22 cellular contexts compared by ENCODE assay signal in genomic region chr5:180241600-180241999, GRCh38. TPM values are rescaled to one million over a fixed set of nuclear protein-coding genes. Genes with fewer than 3 reads are reported as not detected.
DNase-seq lines count a peak whose midpoint lies in the region; ATAC-seq and TF ChIP-seq lines count a peak whose summit lies in the region.
"Had no signal": no experiment of that assay in that cellular context is flagged by ENCODE, and none has a peak within 500 bp of the region (broad histone marks: within the 10 kb centered on the region; RNA-seq: fewer than 3 reads in every experiment).

No MANE protein-coding gene starts in this region.

- TF ChIP-seq POLR2A in right lobe of liver (IDR thresholded peaks at IDR 0.05): no peak
- no peak for TF ChIP-seq POLR2A in esophagus muscularis mucosa (IDR thresholded peaks at IDR 0.05; ENCODE audit: low read depth)

- DNase-seq in right lobe of liver (no peak), esophagus muscularis mucosa (ENCODE audit: extremely low spot score) (peak; percentile 42), myocyte (ENCODE audit: low read depth) (peak; percentile 22)
- DNase-seq in activated CD4-positive, alpha-beta T cell treated with anti-CD3 and anti-CD28 coated beads, Interleukin-2, amount 10 ng/mL, durations not matched to agents 24 days and 14 days: no peak
- DNase-seq in activated naive CD4-positive, alpha-beta T cell treated with anti-CD3 and anti-CD28 coated beads, Interleukin-2, amount 50 U/mL, for 16 hours: no peak
- DNase-seq: 8988T; ACHN; AML-193; C1 segment of cervical spinal cord; Calu3; CD4-positive, alpha-beta memory T cell; COR-L47; DMS53; DMS79 treated with DMSO at 0.1 percent for 48 hours; GF-D8; GOT3; HFFc6 had no signal

- H3K9me3 Mint-ChIP-seq in activated CD4-positive, alpha-beta T cell treated with anti-CD3 and anti-CD28 coated beads, Interleukin-2, amount 10 ng/mL, durations not matched to agents 24 days and 14 days: peaks cover 19% of the 10 kb centered on the region

- H3K4me1 ChIP-seq in liver (ENCODE audit: control insufficient read depth in 4 of 4, insufficient read depth in 4 of 4, low read length in 3 of 4): no peaks in the 10 kb centered on the region
- H3K4me1 ChIP-seq in right lobe of liver: no peaks in the 10 kb centered on the region
- H3K4me1 ChIP-seq in esophagus muscularis mucosa: no peaks in the 10 kb centered on the region
- H3K4me1 ChIP-seq: A549, HAP-1 had no signal

- H3K9ac ChIP-seq in liver (ENCODE audit: low read depth in 1 of 2, low read length in 2 of 2): no peak overlapping the region

- peaks cover 15 to 82% (median 72%) of the 10 kb centered on the region in 4 donors for H3K36me3 ChIP-seq in liver (ENCODE audit: control insufficient read depth in 4 of 4, insufficient read depth in 3 of 4, low read depth in 1 of 4, low read length in 3 of 4)
- peaks cover 0 to 49% (median 4%) of the 10 kb centered on the region in 4 donors for H3K36me3 ChIP-seq in right lobe of liver
- peaks cover 48 to 99% (median 84%) of the 10 kb centered on the region in 4 donors for H3K36me3 ChIP-seq in esophagus muscularis mucosa

- H3K27ac ChIP-seq in liver (ENCODE audit: low read depth in 1 of 2, low read length in 2 of 2): no peak overlapping the region
- no peak overlapping the region for H3K27ac ChIP-seq in right lobe of liver
- no peak overlapping the region for H3K27ac ChIP-seq in esophagus muscularis mucosa (replicated peaks in 1 of 4)
- H3K27ac ChIP-seq: A549 had no signal

- peaks cover 25 to 69% (median 46%) of the 10 kb centered on the region in 4 donors for H3K9me3 ChIP-seq in liver (ENCODE audit: control insufficient read depth in 4 of 4, low read length in 3 of 4)
- H3K9me3 ChIP-seq in right lobe of liver: peaks cover 0 to 5% (median 2%) of the 10 kb centered on the region in 4 donors
- H3K9me3 ChIP-seq in esophagus muscularis mucosa: peaks cover 0 to 14% (median 0%) of the 10 kb centered on the region in 4 donors
- H3K9me3 ChIP-seq: HAP-1 had no signal

- H3K4me3 Mint-ChIP-seq in activated CD4-positive, alpha-beta T cell treated with anti-CD3 and anti-CD28 coated beads, Interleukin-2, amount 10 ng/mL, durations not matched to agents 24 days and 14 days: no peak overlapping the region
- H3K4me3 Mint-ChIP-seq: CD4-positive, alpha-beta memory T cell; HFFc6 had no signal

- no peak for TF ChIP-seq RAD21 in liver (IDR thresholded peaks at IDR 0.05)

- peaks cover 85% of the 10 kb centered on the region for H3K36me3 Mint-ChIP-seq in activated CD4-positive, alpha-beta T cell treated with anti-CD3 and anti-CD28 coated beads, Interleukin-2, amount 10 ng/mL, durations not matched to agents 24 days and 14 days (ENCODE audit: low read depth)

- WGBS in liver: 95% methylated on average over 5 of the region's 5 CpGs
- WGBS in right lobe of liver (ENCODE audit: insufficient coverage, low coverage, low lambda C conversion rate, missing lambda C conversion rate): 100% methylated on average over 1 of the region's 5 CpGs
- WGBS in esophagus muscularis mucosa: 91% methylated on average over 5 of the region's 5 CpGs

- H3K27ac Mint-ChIP-seq in activated CD4-positive, alpha-beta T cell treated with anti-CD3 and anti-CD28 coated beads, Interleukin-2, amount 10 ng/mL, durations not matched to agents 24 days and 14 days: no peak overlapping the region
- H3K27ac Mint-ChIP-seq: CD4-positive, alpha-beta memory T cell; HFFc6 had no signal

- no peak for TF ChIP-seq CTCF in liver (IDR thresholded peaks at IDR 0.05; ENCODE audit: low read depth, low read length, missing input control)
- TF ChIP-seq CTCF in right lobe of liver (IDR thresholded peaks at IDR 0.05): no peak
- TF ChIP-seq CTCF in esophagus muscularis mucosa (IDR thresholded peaks at IDR 0.05): no peak

- H3K27me3 Mint-ChIP-seq in activated CD4-positive, alpha-beta T cell treated with anti-CD3 and anti-CD28 coated beads, Interleukin-2, amount 10 ng/mL, durations not matched to agents 24 days and 14 days: no peaks in the 10 kb centered on the region
- H3K27me3 Mint-ChIP-seq: CD4-positive, alpha-beta memory T cell had no signal

- TF ChIP-seq EP300 in esophagus muscularis mucosa (IDR thresholded peaks at IDR 0.05): no peak

- ATAC-seq in right lobe of liver: no peak
- ATAC-seq: A549 had no signal

- H3K4me1 Mint-ChIP-seq in activated CD4-positive, alpha-beta T cell treated with anti-CD3 and anti-CD28 coated beads, Interleukin-2, amount 10 ng/mL, durations not matched to agents 24 days and 14 days: no peaks in the 10 kb centered on the region

- H3K4me3 ChIP-seq in liver (ENCODE audit: low read depth in 1 of 3, low read length in 3 of 3): peak overlapping the region in 2 of 3 donors; percentile 46 to 63
- H3K4me3 ChIP-seq in right lobe of liver: no peak overlapping the region
- no peak overlapping the region for H3K4me3 ChIP-seq in esophagus muscularis mucosa
- H3K4me3 ChIP-seq: A549, HAP-1 had no signal

- no peaks in the 10 kb centered on the region for H3K27me3 ChIP-seq in liver (ENCODE audit: control insufficient read depth in 4 of 4, insufficient read depth in 4 of 4, low read length in 3 of 4)
- H3K27me3 ChIP-seq in right lobe of liver: no peaks in the 10 kb centered on the region
- H3K27me3 ChIP-seq in esophagus muscularis mucosa: no peaks in the 10 kb centered on the region

- intact Hi-C loops in right lobe of liver (cut with DNase I) (no loop called here), esophagus muscularis mucosa (cut with DNase I) (no loop called here)
- intact Hi-C loops in activated CD4-positive, alpha-beta T cell treated with anti-CD3 and anti-CD28 coated beads, Interleukin-2, amount 10 ng/mL, durations not matched to agents 24 days and 14 days (cut with micrococcal nuclease): no loop called here

TF ChIP-seq in liver, 16 proteins besides CTCF, POLR2A, EP300 and RAD21:
- TF ChIP-seq FOXA2 (IDR thresholded peaks at IDR 0.05): no peak
- TF ChIP-seq HNF4G (IDR thresholded peaks at IDR 0.05): no peak
- TF ChIP-seq REST (IDR thresholded peaks at IDR 0.05): no peak
- no peak for TF ChIP-seq MAX (IDR thresholded peaks at IDR 0.05)
- no peak for TF ChIP-seq EGR1 (IDR thresholded peaks at IDR 0.05; ENCODE audit: low read depth in 2 of 2)
- no peak for TF ChIP-seq FOXA1 (IDR thresholded peaks at IDR 0.05)
- no peak for TF ChIP-seq JUND (IDR thresholded peaks at IDR 0.05)
- TF ChIP-seq GABPA (IDR thresholded peaks at IDR 0.05 in 1 of 2, conservative IDR thresholded peaks at IDR 0.05 in 1 of 2): no peak
- TF ChIP-seq NR2F2 (IDR thresholded peaks at IDR 0.05): no peak
- TF ChIP-seq HNF4A (conservative IDR thresholded peaks at IDR 0.05): no peak
- TF ChIP-seq ATF3 (IDR thresholded peaks at IDR 0.05): no peak

RNA-seq across cellular contexts. Expression of gene RASGEF1C, which starts 32.6 kb away (rescaled TPM):
- total RNA-seq in liver: under 1 TPM in 1 of 2 donors, not detected in 1; 0.09 TPM
- polyA plus RNA-seq in liver: under 1 TPM in 1 of 2 donors, not detected in 1; 0.10 TPM
- total RNA-seq in right lobe of liver: under 1 TPM in 1 of 6 experiments, not detected in 5; 0.64 TPM
- total RNA-seq in esophagus muscularis mucosa: 1 to 10 TPM; 1.2 to 3.1 (median 2.5) TPM
- 0.68 TPM in 1 of 2 replicates, not detected in the other for total RNA-seq in myocyte
- not detected for polyA plus RNA-seq in myocyte (2012)
- not detected in 2 replicates for total RNA-seq in activated CD4-positive, alpha-beta T cell treated with anti-CD3 and anti-CD28 coated beads, Interleukin-2, amount 10 ng/mL, durations not matched to agents 24 days and 14 days
- total RNA-seq: Calu3; CD4-positive, alpha-beta memory T cell; G401; HFFc6 had no signal
- polyA plus RNA-seq: BJ; CD4-positive, alpha-beta memory T cell had no signal

RNA-seq across cellular contexts. Expression of gene MAPK9, which starts 50.3 kb away (rescaled TPM):
- total RNA-seq in liver (10 to 100 TPM; 16.8 to 22.7 TPM), right lobe of liver (10 to 100 TPM; 14.4 to 18.6 (median 15.6) TPM), esophagus muscularis mucosa (10 to 100 TPM; 36.4 to 42.3 (median 37.8) TPM), myocyte (20.4 and 20.5 TPM in 2 replicates)
- 1 to 10 TPM; 3.8 to 8.7 TPM for polyA plus RNA-seq in liver
- polyA plus RNA-seq in myocyte (2012): 25.4 TPM
- total RNA-seq in activated CD4-positive, alpha-beta T cell treated with anti-CD3 and anti-CD28 coated beads, Interleukin-2, amount 10 ng/mL, durations not matched to agents 24 days and 14 days: 44.5 and 45.0 TPM in 2 replicates

Comparison
In these comparisons a context has a peak if more than half of its experiments do, and no peak if none do; other contexts are left out.
1. H3K4me3 ChIP-seq: peak in liver (2 of 3); none in right lobe of liver (0 of 3) and esophagus muscularis mucosa (0 of 4).
2. DNase-seq: peak in esophagus muscularis mucosa (single experiment) and myocyte (single experiment); none in right lobe of liver (0 of 3), activated CD4-positive, alpha-beta T cell treated with anti-CD3 and anti-CD28 coated beads, Interleukin-2, amount 10 ng/mL, durations not matched to agents 24 days and 14 days (single experiment) and activated naive CD4-positive, alpha-beta T cell treated with anti-CD3 and anti-CD28 coated beads, Interleukin-2, amount 50 U/mL, for 16 hours (single experiment).